ENCODE assay signal across 11 cellular contexts in genomic region chrX:132071260-132071659, GRCh38. TPM values are rescaled to one million over a fixed set of nuclear protein-coding genes. Genes with fewer than 3 reads are reported as not detected.
A peak's percentile ranks its signal among the peaks of the same experiment; 100 is the strongest.
DNase-seq lines count a peak whose midpoint lies in the region; ATAC-seq and TF ChIP-seq lines count a peak whose summit lies in the region.
"Had no signal": no experiment of that assay in that cellular context is flagged by ENCODE, and none has a peak within 500 bp of the region (broad histone marks: within the 10 kb centered on the region; RNA-seq: fewer than 3 reads in every experiment).

No MANE protein-coding gene starts in this region.

- DNase-seq in cardiac muscle cell (ENCODE audit: low read depth in 1 of 2, low spot score in 1 of 2) (peak; percentile 12 to 26), Right ventricle myocardium inferior (ENCODE audit: missing footprints) (no peak), RKO (ENCODE audit: low spot score) (peak; percentile 61), foreskin keratinocyte (no peak), vagina (ENCODE audit: extremely low spot score in 2 of 2) (no peak), substantia nigra (lab: John Stamatoyannopoulos, UW) (no peak), DMS79 (lab: John Stamatoyannopoulos, UW) (no peak)
- DNase-seq: KG1; stimulated activated naive CD4-positive, alpha-beta T cell had no signal

- H3K4me1 ChIP-seq in cardiac muscle cell (ENCODE audit: low read depth), result no peaks in the 10 kb centered on the region
- peaks cover 5% of the 10 kb centered on the region for H3K4me1 ChIP-seq in foreskin keratinocyte
- no peaks in the 10 kb centered on the region for H3K4me1 ChIP-seq in vagina

- no peak for ATAC-seq in Right ventricle myocardium inferior
- no peak for ATAC-seq in foreskin keratinocyte
- ATAC-seq in HG03196 (IDR thresholded peaks at IDR 0.05; ENCODE audit: unreplicated experiment), result no peak
- ATAC-seq: WTC11 had no signal

- no peak overlapping the region for H3K27ac ChIP-seq in cardiac muscle cell
- no peak overlapping the region for H3K27ac ChIP-seq in foreskin keratinocyte
- H3K27ac ChIP-seq in vagina, result no peak overlapping the region
- H3K27ac ChIP-seq in substantia nigra (ENCODE audit: low read depth, low read length, poor library complexity, severe bottlenecking), result no peak overlapping the region

- H3K4me3 ChIP-seq in cardiac muscle cell (no peak overlapping the region), vagina (no peak overlapping the region)

- H3K9me3 ChIP-seq in cardiac muscle cell (ENCODE audit: low read depth) (no peaks in the 10 kb centered on the region), vagina (no peaks in the 10 kb centered on the region)

- H3K36me3 ChIP-seq in cardiac muscle cell (peaks cover 52% of the 10 kb centered on the region), vagina (no peaks in the 10 kb centered on the region)

- TF ChIP-seq POLR2A in vagina (IDR thresholded peaks at IDR 0.05), result no peak

- intact Hi-C loops in Right ventricle myocardium inferior (cut with DNase I) (no loop called here), vagina (cut with DNase I) (no loop called here)

- TF ChIP-seq CTCF in cardiac muscle cell (IDR thresholded peaks at IDR 0.05; ENCODE audit: low read depth, low read length) (peak; percentile 29), foreskin keratinocyte (conservative IDR thresholded peaks at IDR 0.05) (peak; percentile 52), vagina (IDR thresholded peaks at IDR 0.05) (peak; percentile 4 to 18 (median 18))

- H3K27me3 ChIP-seq in cardiac muscle cell (no peaks in the 10 kb centered on the region), foreskin keratinocyte (no peaks in the 10 kb centered on the region), vagina (no peaks in the 10 kb centered on the region)

RNA-seq across cellular contexts. Expression of gene STK26, which starts 48.2 kb away (rescaled TPM):
- total RNA-seq in cardiac muscle cell (95.5 and 112 TPM in 2 replicates), Right ventricle myocardium inferior (1.1 TPM), foreskin keratinocyte (37.6 and 38.4 TPM in 2 replicates), vagina (18.9 TPM)
- polyA plus RNA-seq in cardiac muscle cell (86.1 and 135 TPM in 2 replicates), foreskin keratinocyte (14.4 and 16.6 TPM in 2 replicates)

RNA-seq across cellular contexts. Expression of gene FRMD7, which starts 56.6 kb away (rescaled TPM):
- total RNA-seq in cardiac muscle cell (not detected in 2 replicates), Right ventricle myocardium inferior (not detected), foreskin keratinocyte (not detected in 2 replicates), vagina (not detected)
- polyA plus RNA-seq in cardiac muscle cell (not detected in 2 replicates), foreskin keratinocyte (not detected in 2 replicates)
- total RNA-seq: WTC11 had no signal

Comparison
In these comparisons a context has a peak if more than half of its experiments do, and no peak if none do; other contexts are left out.
1. DNase-seq: peak in cardiac muscle cell (2 of 2) and RKO (single experiment); none in Right ventricle myocardium inferior (single experiment), foreskin keratinocyte (0 of 2), vagina (0 of 2), substantia nigra (0 of 49) and DMS79 (single experiment).
2. Peak in every context shown above with its lines, with median percentiles within 50 percentile points of each other: CTCF ChIP-seq.